ENCODE assay signal across 9 cellular contexts in genomic region chr11:109864161-109864661, GRCh38.
DNase-seq lines count a peak whose midpoint lies in the region; ATAC-seq and TF ChIP-seq lines count a peak whose summit lies in the region.
"Had no signal": no experiment of that assay in that cellular context is flagged by ENCODE, and none has a peak within 500 bp of the region (broad histone marks: within the 10 kb centered on the region; RNA-seq: fewer than 3 reads in every experiment).

No MANE protein-coding gene starts in this region.

- peaks cover 22% of the 10 kb centered on the region for H3K4me1 Mint-ChIP-seq in nephron progenitor cell
- no peaks in the 10 kb centered on the region for H3K4me1 Mint-ChIP-seq in effector memory CD8-positive, alpha-beta T cell (ENCODE audit: low read depth in 2 of 2)

- DNase-seq in nephron progenitor cell: peak; percentile 3
- DNase-seq in NCI-H1092 treated with DMSO at 0.1 percent for 48 hours (lab: John Stamatoyannopoulos, UW): no peak
- no peak for DNase-seq in effector memory CD8-positive, alpha-beta T cell
- no peak for DNase-seq in brain microvascular endothelial cell
- no peak for DNase-seq in left lung
- DNase-seq: NCI-H524 treated with DMSO at 0.1 percent for 48 hours had no signal

- H3K36me3 Mint-ChIP-seq in nephron progenitor cell (ENCODE audit: low read depth): no peaks in the 10 kb centered on the region
- H3K36me3 Mint-ChIP-seq in effector memory CD8-positive, alpha-beta T cell (ENCODE audit: insufficient read depth): no peaks in the 10 kb centered on the region

- H3K36me3 ChIP-seq in brain microvascular endothelial cell (replicated peaks) (no peaks in the 10 kb centered on the region), left lung (no peaks in the 10 kb centered on the region)

- TF ChIP-seq CTCF in nephron progenitor cell (IDR thresholded peaks at IDR 0.05) (no peak), brain microvascular endothelial cell (IDR thresholded peaks at IDR 0.05; ENCODE audit: low read depth, low read length, missing control alignments) (no peak), left lung (IDR thresholded peaks at IDR 0.05) (no peak)

- H3K9me3 Mint-ChIP-seq in nephron progenitor cell: no peaks in the 10 kb centered on the region
- no peaks in the 10 kb centered on the region for H3K9me3 Mint-ChIP-seq in effector memory CD8-positive, alpha-beta T cell

- no peak overlapping the region for H3K27ac ChIP-seq in brain microvascular endothelial cell
- no peak overlapping the region for H3K27ac ChIP-seq in left lung

- H3K4me3 Mint-ChIP-seq in nephron progenitor cell: no peak overlapping the region
- H3K4me3 Mint-ChIP-seq in effector memory CD8-positive, alpha-beta T cell: no peak overlapping the region

- H3K4me1 ChIP-seq in left lung: no peaks in the 10 kb centered on the region

- no peak overlapping the region for H3K4me3 ChIP-seq in brain microvascular endothelial cell (ENCODE audit: low read depth, low read length)
- no peak overlapping the region for H3K4me3 ChIP-seq in left lung

- H3K27me3 Mint-ChIP-seq in nephron progenitor cell (ENCODE audit: low read depth, poor library complexity): no peaks in the 10 kb centered on the region
- no peaks in the 10 kb centered on the region for H3K27me3 Mint-ChIP-seq in effector memory CD8-positive, alpha-beta T cell

- ATAC-seq in GM18870 (IDR thresholded peaks at IDR 0.05; ENCODE audit: unreplicated experiment) (peak; percentile 98), GM21786 (IDR thresholded peaks at IDR 0.05; ENCODE audit: unreplicated experiment) (peak; percentile 93), HG03571 (IDR thresholded peaks at IDR 0.05; ENCODE audit: unreplicated experiment) (peak; percentile 95), left lung (no peak)
- no peak for ATAC-seq in effector memory CD8-positive, alpha-beta T cell (replicated peaks)

- peak overlapping the region; percentile 26 for H3K27ac Mint-ChIP-seq in nephron progenitor cell
- no peak overlapping the region for H3K27ac Mint-ChIP-seq in effector memory CD8-positive, alpha-beta T cell

- no peaks in the 10 kb centered on the region for H3K27me3 ChIP-seq in brain microvascular endothelial cell (replicated peaks)
- no peaks in the 10 kb centered on the region for H3K27me3 ChIP-seq in left lung

- in situ Hi-C loops in brain microvascular endothelial cell (cut with HindIII; ENCODE audit: low pct_ligation_motif_present, low sequenced_read_pairs): no loop called here

- intact Hi-C loops in left lung (cut with DNase I): no loop called here

- H3K9me3 ChIP-seq in left lung: no peaks in the 10 kb centered on the region

Comparison
In these comparisons a context has a peak if more than half of its experiments do, and no peak if none do; other contexts are left out.
1. ATAC-seq: peak in GM18870 (single experiment), GM21786 (single experiment) and HG03571 (single experiment); none in effector memory CD8-positive, alpha-beta T cell (single experiment) and left lung (single experiment).